ENCODE assay signal across 2 cellular contexts in genomic region chr9:118128313-118128712, GRCh38.
TF ChIP-seq lines count a peak whose summit lies in the region.

No MANE protein-coding gene starts in this region.

TF ChIP-seq in GM23338, 12 proteins besides CTCF, POLR2A, EP300 and RAD21:
- TF ChIP-seq POLR2AphosphoS5 (IDR thresholded peaks at IDR 0.05; ENCODE audit: low read depth) (no peak), ETS1 (IDR thresholded peaks at IDR 0.05) (no peak), EZH2 (IDR thresholded peaks at IDR 0.05; ENCODE audit: low read depth, unreplicated experiment) (no peak), ZNF114 (CRISPR knock-in tag; IDR thresholded peaks at IDR 0.05) (no peak), EZH2phosphoT487 (IDR thresholded peaks at IDR 0.05; ENCODE audit: unreplicated experiment) (no peak), ZNF462 (CRISPR knock-in tag; IDR thresholded peaks at IDR 0.05) (no peak), ZNF331 (CRISPR knock-in tag; IDR thresholded peaks at IDR 0.05; ENCODE audit: low read depth) (no peak), STAT1 (IDR thresholded peaks at IDR 0.05; ENCODE audit: unreplicated experiment) (no peak), NANOG (IDR thresholded peaks at IDR 0.05; ENCODE audit: borderline replicate concordance) (no peak), REST (IDR thresholded peaks at IDR 0.05; ENCODE audit: unreplicated experiment) (no peak), JUNB (IDR thresholded peaks at IDR 0.05; ENCODE audit: unreplicated experiment) (no peak), CREB1 (CRISPR knock-in tag; IDR thresholded peaks at IDR 0.05; ENCODE audit: low read depth) (no peak)
TF ChIP-seq in GM23338: peak in this region for 0.

TF ChIP-seq in H1, 55 proteins besides CTCF, POLR2A, EP300 and RAD21:
- TF ChIP-seq CBX5 (IDR thresholded peaks at IDR 0.05; ENCODE audit: low read depth, low read length) (no peak), TAF7 (optimal IDR thresholded peaks at IDR 0.05; ENCODE audit: borderline replicate concordance, low read depth, low read length) (no peak), KDM5A (IDR thresholded peaks at IDR 0.05; ENCODE audit: low read length) (no peak), TCF12 (IDR thresholded peaks at IDR 0.05; ENCODE audit: low read depth, low read length) (no peak), EZH2 (IDR thresholded peaks at IDR 0.05; ENCODE audit: low read depth, low read length, severe bottlenecking) (no peak), POU5F1 (IDR thresholded peaks at IDR 0.05; ENCODE audit: low read depth, low read length) (no peak), TEAD4 (IDR thresholded peaks at IDR 0.05; ENCODE audit: low read depth, low read length) (no peak), POLR2AphosphoS5 (IDR thresholded peaks at IDR 0.05; ENCODE audit: low read depth, low read length) (no peak), HDAC2 (IDR thresholded peaks at IDR 0.05; ENCODE audit: borderline replicate concordance in 1 of 2, low read depth in 2 of 2, low read length in 2 of 2) (no peak), SP4 (IDR thresholded peaks at IDR 0.05; ENCODE audit: low read length) (no peak), RNF2 (IDR thresholded peaks at IDR 0.05; ENCODE audit: borderline replicate concordance, low read depth, low read length, missing control alignments, poor library complexity, severe bottlenecking) (no peak), RXRA (IDR thresholded peaks at IDR 0.05; ENCODE audit: insufficient read depth, low read depth, low read length) (no peak), ATF3 (IDR thresholded peaks at IDR 0.05; ENCODE audit: insufficient read depth, low read depth, low read length) (no peak), SAP30 (IDR thresholded peaks at IDR 0.05; ENCODE audit: insufficient read depth, insufficient replicate concordance, low read length) (no peak), TAF1 (IDR thresholded peaks at IDR 0.05; ENCODE audit: low read depth, low read length) (no peak), GTF2F1 (IDR thresholded peaks at IDR 0.05; ENCODE audit: borderline replicate concordance, low read depth, low read length) (no peak), BACH1 (IDR thresholded peaks at IDR 0.05; ENCODE audit: low read length) (no peak)
